In genomic region chr7:139716156-139716942, GRCh38 we compare ENCODE assay signal across 1 cellular context.
TF ChIP-seq lines count a peak whose summit lies in the region.

No MANE protein-coding gene starts in this region.

TF ChIP-seq in HepG2, 621 proteins besides CTCF, POLR2A, EP300 and RAD21:
- TF ChIP-seq TBP (CRISPR knock-in tag; IDR thresholded peaks at IDR 0.05), result no peak
- TF ChIP-seq FOXA1 (IDR thresholded peaks at IDR 0.05), result no peak
- no peak for TF ChIP-seq FOXA1 (CRISPR knock-in tag; IDR thresholded peaks at IDR 0.05)
- TF ChIP-seq TRIM24 (CRISPR knock-in tag; IDR thresholded peaks at IDR 0.05), result no peak
TF ChIP-seq in HepG2: peak in this region for 0.
